5 cellular contexts compared by ENCODE assay signal in genomic region chr12:71858848-71859247, GRCh38.
"Had no signal": no experiment of that assay in that cellular context is flagged by ENCODE, and none has a peak within 500 bp of the region (broad histone marks: within the 10 kb centered on the region; RNA-seq: fewer than 3 reads in every experiment).

No MANE protein-coding gene starts in this region.

- H3K27ac Mint-ChIP-seq: GM23338, H9 had no signal

- H3K4me1 Mint-ChIP-seq: GM23338, H9 had no signal

- ATAC-seq: GM23338 had no signal

- H3K4me3 Mint-ChIP-seq: GM23338, H9 had no signal

- DNase-seq: H9, HCEC 1CT, IMR-90, KBM-7 had no signal
